In the genomic region with DNA sequence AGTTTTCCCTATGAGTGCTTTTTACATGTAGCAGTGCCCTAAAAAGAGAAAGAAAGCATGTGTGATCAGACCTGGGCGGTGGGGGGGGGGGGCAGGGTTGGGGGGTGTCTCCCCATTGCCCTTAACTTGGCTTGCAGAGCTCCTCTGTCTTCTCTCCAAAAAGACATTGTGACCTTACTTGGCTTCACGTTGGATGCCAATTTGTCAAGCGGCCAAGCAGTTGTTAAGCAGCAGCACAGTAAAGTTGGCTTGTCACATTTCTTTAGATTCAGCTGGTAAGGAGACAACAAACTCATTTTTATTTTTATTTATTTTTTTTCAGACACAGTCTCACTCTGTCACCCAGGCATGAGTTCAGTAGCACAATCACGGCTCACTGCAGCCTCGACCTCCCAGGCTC, we compare ENCODE assay signal across 1 cellular context.
TF ChIP-seq lines count a peak whose summit lies in the region.

No MANE protein-coding gene starts in this region.

TF ChIP-seq in WTC11, 78 proteins besides CTCF, POLR2A, EP300 and RAD21 (continued from another document):
- TF ChIP-seq, protein P1, sequence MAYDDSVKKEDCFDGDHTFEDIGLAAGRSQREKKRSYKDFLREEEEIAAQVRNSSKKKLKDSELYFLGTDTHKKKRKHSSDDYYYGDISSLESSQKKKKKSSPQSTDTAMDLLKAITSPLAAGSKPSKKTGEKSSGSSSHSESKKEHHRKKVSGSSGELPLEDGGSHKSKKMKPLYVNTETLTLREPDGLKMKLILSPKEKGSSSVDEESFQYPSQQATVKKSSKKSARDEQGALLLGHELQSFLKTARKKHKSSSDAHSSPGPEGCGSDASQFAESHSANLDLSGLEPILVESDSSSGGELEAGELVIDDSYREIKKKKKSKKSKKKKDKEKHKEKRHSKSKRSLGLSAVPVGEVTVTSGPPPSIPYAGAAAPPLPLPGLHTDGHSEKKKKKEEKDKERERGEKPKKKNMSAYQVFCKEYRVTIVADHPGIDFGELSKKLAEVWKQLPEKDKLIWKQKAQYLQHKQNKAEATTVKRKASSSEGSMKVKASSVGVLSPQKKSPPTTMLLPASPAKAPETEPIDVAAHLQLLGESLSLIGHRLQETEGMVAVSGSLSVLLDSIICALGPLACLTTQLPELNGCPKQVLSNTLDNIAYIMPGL (CRISPR knock-in tag; IDR thresholded peaks at IDR 0.05): no peak
